Comparison of ENCODE assay signal across 8 cellular contexts in genomic region chr6:107459283-107460073, GRCh38. TPM values are rescaled to one million over a fixed set of nuclear protein-coding genes. Genes with fewer than 3 reads are reported as not detected.
A peak's percentile ranks its signal among the peaks of the same experiment; 100 is the strongest.
DNase-seq lines count a peak whose midpoint lies in the region; ATAC-seq, FAIRE-seq and TF ChIP-seq lines count a peak whose summit lies in the region.

PDSS2 (minus strand) TSS chr6:107459564; CDS start chr6:107459285, 279 bp downstream.

- peak within 1 kb of the TSS; percentile 93 to 98 (median 94) for H3K27ac Mint-ChIP-seq in immature natural killer cell

- H3K36me3 Mint-ChIP-seq in immature natural killer cell: no peaks in the 10 kb centered on the region

- no peaks in the 10 kb centered on the region for H3K9me3 Mint-ChIP-seq in immature natural killer cell

- DNase-seq in AG09309 (ENCODE audit: low read depth) (peak; percentile 84), NCI-H2227 treated with DMSO at 0.1 percent for 48 hours (lab: John Stamatoyannopoulos, UW) (peak; percentile 90), bronchial epithelial cell (ENCODE audit: low read depth) (peak; percentile 94), immature natural killer cell (peak; percentile 95 to 97 (median 95)), smooth muscle cell of the brain vasculature (ENCODE audit: low read depth, low spot score) (peak; percentile 88)

- FAIRE-seq in bronchial epithelial cell (lab: Jason Lieb, UNC): no peak

- ATAC-seq in GM18909 (IDR thresholded peaks at IDR 0.05; ENCODE audit: poor library complexity, unreplicated experiment) (peak; percentile 96), HG03175 (IDR thresholded peaks at IDR 0.05; ENCODE audit: unreplicated experiment) (peak; percentile 92)

- H3K4me3 ChIP-seq in AG09309 (ENCODE audit: control insufficient read depth, low read depth, low read length) (peak within 1 kb of the TSS; percentile 99), WI38 (ENCODE audit: low read depth, low read length) (peak within 1 kb of the TSS; percentile 95), bronchial epithelial cell (ENCODE audit: low read depth, low read length) (peak within 1 kb of the TSS; percentile 80)

- TF ChIP-seq CTCF in AG09309 (IDR thresholded peaks at IDR 0.05; ENCODE audit: control insufficient read depth, insufficient read depth, low read depth, low read length, missing control alignments): peak; percentile 63
- peak; percentile 30 for TF ChIP-seq CTCF in WI38 (IDR thresholded peaks at IDR 0.05; ENCODE audit: low read depth, low read length)
- TF ChIP-seq CTCF in bronchial epithelial cell (IDR thresholded peaks at IDR 0.05; ENCODE audit: insufficient read depth, low read length, severe bottlenecking): peak; percentile 65

- peaks cover 4 to 8% (median 7%) of the 10 kb centered on the region in 3 donors for H3K27me3 Mint-ChIP-seq in immature natural killer cell (ENCODE audit: low read depth in 3 of 3)

- no peaks in the 10 kb centered on the region for H3K36me3 ChIP-seq in bronchial epithelial cell (ENCODE audit: control insufficient read depth, insufficient read depth, low read length)

- H3K27me3 ChIP-seq in bronchial epithelial cell (ENCODE audit: control insufficient read depth, insufficient read depth, low read length): no peaks in the 10 kb centered on the region

- H3K4me3 Mint-ChIP-seq in immature natural killer cell: peak within 1 kb of the TSS; percentile 94 to 99 (median 95)

- peaks cover 27 to 44% of the 10 kb centered on the region in 2 donors for H3K4me1 Mint-ChIP-seq in immature natural killer cell

RNA-seq across cellular contexts. Expression of gene PDSS2, which starts in this region (rescaled TPM):
- total RNA-seq in bronchial epithelial cell: 8.2 and 18.2 TPM in 2 replicates
- 10 to 100 TPM; 10.2 to 11.5 (median 11.0) TPM for polyA plus RNA-seq in immature natural killer cell

Comparison
In these comparisons a context has a peak if more than half of its experiments do, and no peak if none do; other contexts are left out.
1. Peak in every context shown above with its lines: DNase-seq, ATAC-seq and H3K4me3 ChIP-seq.